In the genomic region with DNA sequence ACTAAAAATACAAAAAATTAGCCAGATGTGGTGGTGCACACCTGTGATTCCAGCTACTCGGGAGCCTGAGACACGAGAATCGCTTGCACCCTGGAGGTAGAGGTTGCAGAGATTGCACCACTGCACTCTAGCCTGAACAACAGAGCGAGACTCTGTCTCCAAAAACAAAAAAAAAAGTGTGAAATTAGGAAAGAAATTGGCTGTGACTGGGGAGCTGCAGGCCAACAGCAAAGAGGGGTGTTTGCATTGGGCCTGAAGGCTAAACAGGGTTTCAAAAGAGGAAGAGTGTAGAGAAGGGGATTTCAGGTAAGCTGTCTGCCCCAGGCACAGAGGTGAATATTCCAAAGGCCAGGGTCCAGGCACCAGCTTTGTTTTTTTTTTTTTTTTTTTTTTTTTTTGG, we compare ENCODE assay signal across 19 cellular contexts. TPM values are rescaled to one million over a fixed set of nuclear protein-coding genes. Genes with fewer than 3 reads are reported as not detected.
DNase-seq lines count a peak whose midpoint lies in the region; ATAC-seq, FAIRE-seq and TF ChIP-seq lines count a peak whose summit lies in the region.
"Had no signal": no experiment of that assay in that cellular context is flagged by ENCODE, and none has a peak within 500 bp of the region (broad histone marks: within the 10 kb centered on the region; RNA-seq: fewer than 3 reads in every experiment).

No MANE protein-coding gene starts in this region.

- H3K4ac ChIP-seq in H9 (ENCODE audit: low read depth, low read length): no peak overlapping the region

- in situ Hi-C loops in K562 (cut with MboI): no loop called here

- no peak overlapping the region for H4K91ac ChIP-seq in H9 (ENCODE audit: insufficient read length, low read depth, low read length)

- no peak overlapping the region for H2BK5ac ChIP-seq in H9 (ENCODE audit: insufficient read length, low read length)

- BruUV-seq in K562 (replicated peaks; lab: Mats Ljungman, UMichigan): no TSS peak

- no peak overlapping the region for H4K8ac ChIP-seq in H9 (replicated peaks; ENCODE audit: insufficient read length, low read depth, low read length)

- no peaks in the 10 kb centered on the region for H3K79me1 ChIP-seq in H9 (ENCODE audit: insufficient read depth, low read depth, low read length, poor library complexity, severe bottlenecking)

- TF ChIP-seq RAD21 in A549 (conservative IDR thresholded peaks at IDR 0.05 in 1 of 2, IDR thresholded peaks at IDR 0.05 in 1 of 2): no peak
- TF ChIP-seq RAD21 in K562 (CRISPR knock-in tag; conservative IDR thresholded peaks at IDR 0.05 in 1 of 2, IDR thresholded peaks at IDR 0.05 in 1 of 2): no peak

- TF ChIP-seq POLR2A in A549 (IDR thresholded peaks at IDR 0.05; ENCODE audit: low read length) (no peak), K562 (conservative IDR thresholded peaks at IDR 0.05) (no peak), right lobe of liver (IDR thresholded peaks at IDR 0.05) (no peak), esophagus muscularis mucosa (IDR thresholded peaks at IDR 0.05; ENCODE audit: low read depth) (no peak)

- H2BK120ac ChIP-seq in H9 (ENCODE audit: low read depth, low read length, poor library complexity, severe bottlenecking): no peak overlapping the region

- WGBS in A549 (ENCODE audit: missing lambda C conversion rate): 90% methylated on average over 4 of the region's 4 CpGs
- no CpG with 5 or more reads among the region's 4 CpGs for WGBS in H9 (ENCODE audit: extremely low coverage, insufficient read length, low lambda C conversion rate)
- whole genome bisulfite sequencing in K562 (ENCODE audit: insufficient coverage, low coverage, missing lambda C conversion rate): 50% methylated on average over 4 of the region's 4 CpGs
- WGBS in right lobe of liver (ENCODE audit: insufficient coverage, low coverage, low lambda C conversion rate, missing lambda C conversion rate): 42% methylated on average over 4 of the region's 4 CpGs
- 94% methylated on average over 4 of the region's 4 CpGs for WGBS in esophagus muscularis mucosa

- H4K20me1 ChIP-seq in H9 (ENCODE audit: control insufficient read depth, insufficient read depth, insufficient read length): no peaks in the 10 kb centered on the region
- no peaks in the 10 kb centered on the region for H4K20me1 ChIP-seq in K562 (replicated peaks; ENCODE audit: control insufficient read depth, insufficient read depth, low read length)
- H4K20me1 ChIP-seq: BLaER1 had no signal

- H3K27ac ChIP-seq in A549: peak overlapping the region; percentile 82 to 85; a peak in 5 of 6 replicates
- no peak overlapping the region for H3K27ac ChIP-seq in H9 (ENCODE audit: insufficient read length, low read depth, low read length)
- H3K27ac ChIP-seq in K562 (ENCODE audit: extremely low read depth, low read depth, low read length): no peak overlapping the region
- H3K27ac ChIP-seq in right lobe of liver: peak overlapping the region in 2 of 3 donors; percentile 50 to 62
- no peak overlapping the region for H3K27ac ChIP-seq in esophagus muscularis mucosa (replicated peaks in 1 of 4)
- H3K27ac ChIP-seq: BLaER1, KMS-11 had no signal

- H2BK15ac ChIP-seq in H9 (ENCODE audit: low read depth, low read length): no peak overlapping the region

- TF ChIP-seq CTCF in A549 (IDR thresholded peaks at IDR 0.05): no peak
- TF ChIP-seq CTCF in H9 (conservative IDR thresholded peaks at IDR 0.05): no peak
- no peak for TF ChIP-seq CTCF in K562 (IDR thresholded peaks at IDR 0.05 in 2 of 3, conservative IDR thresholded peaks at IDR 0.05 in 1 of 3; ENCODE audit: insufficient read depth in 2 of 3, low read depth in 1 of 3, low read length in 3 of 3)
- no peak for TF ChIP-seq CTCF in right lobe of liver (IDR thresholded peaks at IDR 0.05)
- TF ChIP-seq CTCF in esophagus muscularis mucosa (IDR thresholded peaks at IDR 0.05): no peak

- H3K4me2 ChIP-seq in A549: no peak overlapping the region
- no peak overlapping the region for H3K4me2 ChIP-seq in H9 (ENCODE audit: insufficient read depth, insufficient read length, low read length)
- no peak overlapping the region for H3K4me2 ChIP-seq in K562 (ENCODE audit: insufficient read depth, low read length)
- H3K4me2 ChIP-seq: BLaER1, KMS-11 had no signal

- no peak overlapping the region for H3T11ph ChIP-seq in H9 (ENCODE audit: low read length)

- H3K23ac ChIP-seq in H9 (ENCODE audit: insufficient read length, low read depth, low read length): no peak overlapping the region

- no peaks in the 10 kb centered on the region for H3K27me3 Mint-ChIP-seq in H9 (ENCODE audit: low read depth)
- H3K27me3 Mint-ChIP-seq: CD4-positive, CD25-positive, alpha-beta regulatory T cell had no signal

- no peak overlapping the region for H2BK20ac ChIP-seq in H9 (ENCODE audit: low read depth, low read length, poor library complexity, severe bottlenecking)

- H3K9me3 Mint-ChIP-seq in H9: peaks cover 2 to 6% of the 10 kb centered on the region in 2 experiments; a peak in 1 of 5 replicates

- intact Hi-C loops in K562 (cut with micrococcal nuclease) (no loop called here), right lobe of liver (cut with DNase I) (no loop called here), esophagus muscularis mucosa (cut with DNase I) (no loop called here)

- H3K36me3 Mint-ChIP-seq in H9 (ENCODE audit: insufficient read depth in 1 of 3, low read depth in 3 of 3): peaks cover 0 to 6% (median 0%) of the 10 kb centered on the region in 3 experiments; a peak in 3 of 7 replicates
- H3K36me3 Mint-ChIP-seq: CD4-positive, CD25-positive, alpha-beta regulatory T cell had no signal

- H3K18ac ChIP-seq in H9 (ENCODE audit: insufficient read length, low read depth, low read length): no peak overlapping the region

- FAIRE-seq in A549 (lab: Jason Lieb, UNC): no peak
- no peak for FAIRE-seq in K562 (lab: Jason Lieb, UNC)
- FAIRE-seq: GM19239, H1 had no signal

- H3K14ac ChIP-seq in H9 (ENCODE audit: insufficient read depth, low read length): no peak overlapping the region

- no peak overlapping the region for H3K4me3 Mint-ChIP-seq in H9
- H3K4me3 Mint-ChIP-seq: CD4-positive, CD25-positive, alpha-beta regulatory T cell; IgD-negative memory B cell had no signal

- H3K27ac Mint-ChIP-seq in H9: peak overlapping the region in 2 of 3 experiments; percentile 37 to 57; a peak in 3 of 7 replicates
- H3K27ac Mint-ChIP-seq: CD4-positive, CD25-positive, alpha-beta regulatory T cell had no signal

- POLR2A ChIA-PET in A549 (lab: Yijun Ruan, JAX): interaction anchor here (0.6 to 1.4 kb wide), 3 partner anchors 10 to 48 kb away, joined by 3 to 4 read pairs (median 3); a partner anchor contains a TSS
- POLR2A ChIA-PET in K562 (lab: Yijun Ruan, JAX): interaction anchor here (0.6 to 0.7 kb wide), 2 partner anchors 15 to 91 kb away, joined by 3 read pairs; no protein-coding TSS in a partner anchor

- TF ChIP-seq EP300 in A549 (IDR thresholded peaks at IDR 0.05) (no peak), K562 (IDR thresholded peaks at IDR 0.05; ENCODE audit: low read length) (no peak), esophagus muscularis mucosa (IDR thresholded peaks at IDR 0.05) (no peak)

- H3K9ac ChIP-seq in H9 (ENCODE audit: extremely low read depth, insufficient read length, low read length): no peak overlapping the region
- no peak overlapping the region for H3K9ac ChIP-seq in K562 (ENCODE audit: insufficient read depth in 1 of 2, low read depth in 2 of 2, low read length in 2 of 2)
- H3K9ac ChIP-seq: BLaER1, KMS-11 had no signal

- ATAC-seq in A549 (no peak), K562 (no peak), right lobe of liver (peak; percentile 88 to 98 (median 94)), HG03175 (IDR thresholded peaks at IDR 0.05; ENCODE audit: unreplicated experiment) (no peak)
- ATAC-seq: HCT116 had no signal

- peaks cover 48% of the 10 kb centered on the region for H3K4me1 ChIP-seq in A549
- H3K4me1 ChIP-seq in H9 (ENCODE audit: insufficient read depth, low read length): no peaks in the 10 kb centered on the region
- no peaks in the 10 kb centered on the region for H3K4me1 ChIP-seq in K562 (replicated peaks in 1 of 2; ENCODE audit: control insufficient read depth in 2 of 2, insufficient read depth in 2 of 2, low read length in 2 of 2)
- peaks cover 0 to 35% (median 14%) of the 10 kb centered on the region in 4 donors for H3K4me1 ChIP-seq in right lobe of liver
- H3K4me1 ChIP-seq in esophagus muscularis mucosa: peaks cover 0 to 29% (median 23%) of the 10 kb centered on the region in 4 donors
- H3K4me1 ChIP-seq: BLaER1 had no signal

- H3K4me3 ChIP-seq in A549: no peak overlapping the region
- H3K4me3 ChIP-seq in K562: no peak overlapping the region
- no peak overlapping the region for H3K4me3 ChIP-seq in right lobe of liver
- no peak overlapping the region for H3K4me3 ChIP-seq in esophagus muscularis mucosa
- H3K4me3 ChIP-seq: BLaER1 had no signal

- CTCF ChIA-PET in A549 (lab: Yijun Ruan, JAX): interaction anchor here (0.6 to 1.6 kb wide), 5 partner anchors 13 to 128 kb away, joined by 3 to 7 read pairs (median 4); no protein-coding TSS in a partner anchor
- CTCF ChIA-PET in K562 (lab: Yijun Ruan, JAX; ENCODE audit: low intra/inter-chr PET ratio): no interaction called here

- H4K5ac ChIP-seq in H9 (ENCODE audit: insufficient read length, low read depth, low read length): no peak overlapping the region

- no peaks in the 10 kb centered on the region for H3K9me1 ChIP-seq in K562 (ENCODE audit: control insufficient read depth, insufficient read depth, low read length)

- no peak for DNase-seq in A549 (ENCODE audit: low read depth in 1 of 2, low spot score in 1 of 2)
- DNase-seq in H9: no peak
- no peak for DNase-seq in K562 (ENCODE audit: extremely low read depth in 1 of 4, low spot score in 3 of 4)
- DNase-seq in right lobe of liver: peak; percentile 25 to 77 (median 60)
- no peak for DNase-seq in esophagus muscularis mucosa (ENCODE audit: extremely low spot score)
- DNase-seq in H4 (ENCODE audit: low spot score): no peak
- DNase-seq in MV-4-11 (lab: John Stamatoyannopoulos, UW): no peak
- DNase-seq: AML-193; Calu3; CD4-positive, CD25-positive, alpha-beta regulatory T cell; DMS 273 treated with DMSO at 0.1 percent for 48 hours had no signal

- H2AFZ ChIP-seq in H9 (ENCODE audit: low read length) (no peak overlapping the region), K562 (ENCODE audit: low read depth, low read length) (no peak overlapping the region)

- H3K9me3 ChIP-seq in A549 (peaks cover 9% of the 10 kb centered on the region; the same call in 1 of the 3 replicates), H9 (ENCODE audit: control insufficient read depth, low read depth, low read length) (no peaks in the 10 kb centered on the region), K562 (replicated peaks; ENCODE audit: control insufficient read depth, insufficient read depth, low read depth, low read length) (peaks cover 3% of the 10 kb centered on the region; the same call in 1 of the 2 replicates), right lobe of liver (peaks cover 0 to 5% (median 0%) of the 10 kb centered on the region in 4 donors), esophagus muscularis mucosa (no peaks in the 10 kb centered on the region)

- H3K23me2 ChIP-seq in H9 (ENCODE audit: insufficient read length, low read depth, low read length, poor library complexity, severe bottlenecking): no peaks in the 10 kb centered on the region

- H3K36me3 ChIP-seq in K562 (ENCODE audit: control insufficient read depth, insufficient read depth, low read length) (no peaks in the 10 kb centered on the region), right lobe of liver (no peaks in the 10 kb centered on the region), esophagus muscularis mucosa (peaks cover 0 to 12% (median 0%) of the 10 kb centered on the region in 4 donors)
- H3K36me3 ChIP-seq: BLaER1 had no signal

- no peak overlapping the region for H2AK5ac ChIP-seq in H9 (ENCODE audit: insufficient read length, low read length)

- H3K4me1 Mint-ChIP-seq in H9: no peaks in the 10 kb centered on the region
- H3K4me1 Mint-ChIP-seq: CD4-positive, CD25-positive, alpha-beta regulatory T cell; IgD-negative memory B cell had no signal

- no peaks in the 10 kb centered on the region for H3K79me2 ChIP-seq in H9 (ENCODE audit: insufficient read depth, low read length)
- H3K79me2 ChIP-seq in K562 (ENCODE audit: control insufficient read depth, insufficient read depth, low read length): no peaks in the 10 kb centered on the region

- H3K56ac ChIP-seq in H9 (ENCODE audit: insufficient read length, low read depth, low read length): no peak overlapping the region

- H3K27me3 ChIP-seq in H9 (ENCODE audit: insufficient read depth, low read length) (no peaks in the 10 kb centered on the region), K562 (ENCODE audit: control insufficient read depth in 2 of 2, insufficient read depth in 2 of 2, low read length in 2 of 2) (no peaks in the 10 kb centered on the region; a peak in 1 of 5 replicates), right lobe of liver (no peaks in the 10 kb centered on the region), esophagus muscularis mucosa (no peaks in the 10 kb centered on the region)
- H3K27me3 ChIP-seq: BLaER1 had no signal

- H2BK12ac ChIP-seq in H9 (ENCODE audit: insufficient read length, low read depth, low read length): no peak overlapping the region

RNA-seq across cellular contexts. Expression of a gene that starts 9.4 kb away (rescaled TPM):
- polyA plus RNA-seq in A549 (2011; rRNA removed) (44.7 and 45.2 TPM in 2 replicates), A549 (2017; fragmentation: RNase III; extraction: RNeasy Plus Mini Kit Qiagen cat#74134 plus additional on column Dnase treatment) (34.8 to 48.9 TPM (median 47.3 TPM) in 3 replicates), K562 (2011; rRNA removed) (0.91 and 1.2 TPM in 2 replicates), K562 (2014; fragmentation: Illumina TruSeq; extraction: Trizol) (1.4 and 1.7 TPM in 2 replicates), K562 (2014; fragmentation: Nextera tagmentation; extraction: Ambion mirVana) (under 1 TPM; 0.29 to 0.31 TPM), K562 (2014; rRNA removed) (1.3 and 1.8 TPM in 2 replicates)
- 27.1 and 31.5 TPM in 2 replicates for polyA plus RNA-seq in A549 (2012; cell fraction: cytosol; rRNA removed)
- polyA plus RNA-seq in A549 (2012; cell fraction: nucleus; rRNA removed): 21.0 and 21.6 TPM in 2 replicates
- 34.4 and 40.5 TPM in 2 replicates for polyA minus RNA-seq in A549 (2011; rRNA and poly(A)+ RNA removed)
- total RNA-seq in H9 (2021) (16.6 and 19.5 TPM in 2 replicates), K562 (2014; rRNA removed) (1.1 and 2.9 TPM in 2 replicates), K562 (2014; rRNA removed; fragmentation: Illumina TruSeq; extraction: Trizol) (0.47 and 1.3 TPM in 2 replicates), K562 (2015; rRNA removed; fragmentation: Illumina TruSeq; extraction: Trizol) (0.75 and 0.94 TPM in 2 replicates), K562 (2021) (0.98 and 1.5 TPM in 2 replicates), right lobe of liver (10 to 100 TPM in 4 of 6 experiments, 1 to 10 TPM in 2; 7.0 to 24.0 (median 10.5) TPM), esophagus muscularis mucosa (100 to 1,000 TPM in 2 of 4 donors, 10 to 100 TPM in 2; 75.6 to 103 (median 92.9) TPM)
- total RNA-seq in K562 (2011; cell fraction: chromatin; rRNA removed; ENCODE audit: low replicate concordance): 1.2 and 1.3 TPM in 2 replicates
- total RNA-seq in K562 (2011; cell fraction: nucleolus; rRNA removed): 0.17 and 0.53 TPM in 2 replicates
- 0.37 TPM in 1 of 2 replicates, not detected in the other for total RNA-seq in K562 (2011; cell fraction: nucleoplasm; rRNA removed)
- 1.4 and 1.6 TPM in 2 replicates for polyA plus RNA-seq in K562 (2011; cell fraction: cytosol; rRNA removed)
- polyA plus RNA-seq in K562 (2011; cell fraction: nucleus; rRNA removed): 0.55 and 0.64 TPM in 2 replicates
- 1.6 and 1.8 TPM in 2 replicates for polyA plus RNA-seq in K562 (2012)
- polyA minus RNA-seq in K562 (2011; rRNA and poly(A)+ RNA removed): 0.25 and 0.51 TPM in 2 replicates
- polyA minus RNA-seq in K562 (2011; cell fraction: cytosol; rRNA and poly(A)+ RNA removed): 1.5 TPM in 1 of 2 replicates, not detected in the other
- polyA minus RNA-seq in K562 (2011; cell fraction: nucleus; rRNA and poly(A)+ RNA removed): 0.67 TPM in 1 of 2 replicates, not detected in the other
- 12.5 and 16.4 TPM in 2 replicates for total RNA-seq in H4 (2014; rRNA removed; shearing (Covaris generic))

RNA-seq across cellular contexts. Expression of a gene that starts 48.2 kb away (rescaled TPM):
- polyA plus RNA-seq in A549 (2011; rRNA removed) (5.8 and 6.6 TPM in 2 replicates), A549 (2017; fragmentation: RNase III; extraction: RNeasy Plus Mini Kit Qiagen cat#74134 plus additional on column Dnase treatment) (3.1 to 3.7 TPM (median 3.7 TPM) in 3 replicates), K562 (2011; rRNA removed) (not detected in 2 replicates), K562 (2014; fragmentation: Illumina TruSeq; extraction: Trizol) (not detected in 2 replicates), K562 (2014; fragmentation: Nextera tagmentation; extraction: Ambion mirVana) (not detected), K562 (2014; rRNA removed) (not detected in 2 replicates)
- polyA plus RNA-seq in A549 (2012; cell fraction: cytosol; rRNA removed): 4.6 and 6.0 TPM in 2 replicates
- 2.7 and 3.1 TPM in 2 replicates for polyA plus RNA-seq in A549 (2012; cell fraction: nucleus; rRNA removed)
- 8.9 and 9.6 TPM in 2 replicates for polyA minus RNA-seq in A549 (2011; rRNA and poly(A)+ RNA removed)
- total RNA-seq in H9 (2021) (5.6 and 6.4 TPM in 2 replicates), K562 (2014; rRNA removed) (not detected in 2 replicates), K562 (2014; rRNA removed; fragmentation: Illumina TruSeq; extraction: Trizol) (not detected in 2 replicates), K562 (2015; rRNA removed; fragmentation: Illumina TruSeq; extraction: Trizol) (not detected in 2 replicates), K562 (2021) (0.11 TPM in 1 of 2 replicates, not detected in the other), right lobe of liver (10 to 100 TPM in 5 of 6 experiments, 1 to 10 TPM in 1; 9.3 to 18.8 (median 16.0) TPM), esophagus muscularis mucosa (1 to 10 TPM; 6.6 to 9.5 (median 9.3) TPM)
- total RNA-seq in K562 (2011; cell fraction: chromatin; rRNA removed; ENCODE audit: low replicate concordance): not detected in 2 replicates
- total RNA-seq in K562 (2011; cell fraction: nucleolus; rRNA removed): not detected in 2 replicates
- total RNA-seq in K562 (2011; cell fraction: nucleoplasm; rRNA removed): not detected in 2 replicates
- polyA plus RNA-seq in K562 (2011; cell fraction: cytosol; rRNA removed): not detected in 2 replicates
- polyA plus RNA-seq in K562 (2011; cell fraction: nucleus; rRNA removed): not detected in 2 replicates
- polyA plus RNA-seq in K562 (2012): 0.01 TPM in 1 of 2 replicates, not detected in the other
- not detected in 2 replicates for polyA minus RNA-seq in K562 (2011; rRNA and poly(A)+ RNA removed)
- polyA minus RNA-seq in K562 (2011; cell fraction: cytosol; rRNA and poly(A)+ RNA removed): 0.18 TPM in 1 of 2 replicates, not detected in the other
- not detected in 2 replicates for polyA minus RNA-seq in K562 (2011; cell fraction: nucleus; rRNA and poly(A)+ RNA removed)
- not detected in 2 replicates for total RNA-seq in H4 (2014; rRNA removed; shearing (Covaris generic))
- total RNA-seq: CD4-positive, CD25-positive, alpha-beta regulatory T cell; HT-29 had no signal
- polyA plus RNA-seq: CD4-positive, CD25-positive, alpha-beta regulatory T cell had no signal

Comparison
In these comparisons a context has a peak if more than half of its experiments do, and no peak if none do; other contexts are left out.
1. ATAC-seq: peak in right lobe of liver (4 of 4); none in A549 (0 of 2), K562 (single experiment) and HG03175 (single experiment).
2. DNase-seq: peak in right lobe of liver (3 of 3); none in A549 (0 of 2), H9 (single experiment), K562 (0 of 4), esophagus muscularis mucosa (single experiment), H4 (single experiment) and MV-4-11 (single experiment).
3. H3K27ac ChIP-seq: peak in A549 (2 of 2) and right lobe of liver (2 of 3); none in H9 (single experiment), K562 (single experiment) and esophagus muscularis mucosa (0 of 4).